In genomic region chr13:113448885-113449692, GRCh38 we compare ENCODE assay signal across 1 cellular context.
TF ChIP-seq lines count a peak whose summit lies in the region.

No MANE protein-coding gene starts in this region.

TF ChIP-seq in HepG2, 621 proteins besides CTCF, POLR2A, EP300 and RAD21 (continued from another document and continues in another):
- TF ChIP-seq ZNF280B (CRISPR knock-in tag; IDR thresholded peaks at IDR 0.05; ENCODE audit: borderline replicate concordance) (no peak), ZNF318 (CRISPR knock-in tag; IDR thresholded peaks at IDR 0.05) (0 out of 2 replicates have a peak, but pooled peaks have one; percentile 35), ZNF530 (CRISPR knock-in tag; IDR thresholded peaks at IDR 0.05; ENCODE audit: low read depth) (no peak), ZNF275 (CRISPR knock-in tag; IDR thresholded peaks at IDR 0.05; ENCODE audit: borderline replicate concordance) (peak; percentile 58; the same call in 1 of the 2 replicates), TAF1 (CRISPR knock-in tag; IDR thresholded peaks at IDR 0.05) (peak; percentile 54; the same call in 1 of the 2 replicates), CREM (IDR thresholded peaks at IDR 0.05) (peak; percentile 83), CREM (CRISPR knock-in tag; IDR thresholded peaks at IDR 0.05) (no peak), ZNF326 (CRISPR knock-in tag; IDR thresholded peaks at IDR 0.05; ENCODE audit: borderline replicate concordance) (no peak), ZNF574 (CRISPR knock-in tag; IDR thresholded peaks at IDR 0.05) (peak; percentile 93), RFXAP (CRISPR knock-in tag; IDR thresholded peaks at IDR 0.05; ENCODE audit: borderline replicate concordance) (peak; percentile 48; the same call in 1 of the 2 replicates), RCOR2 (CRISPR knock-in tag; IDR thresholded peaks at IDR 0.05) (no peak; the same call in 1 of the 2 replicates), ZNF83 (CRISPR knock-in tag; IDR thresholded peaks at IDR 0.05; ENCODE audit: borderline replicate concordance) (peak; percentile 54; the same call in 1 of the 2 replicates), SIN3B (IDR thresholded peaks at IDR 0.05; ENCODE audit: low read length) (peak; percentile 62; the same call in 1 of the 2 replicates), ZNF451 (CRISPR knock-in tag; IDR thresholded peaks at IDR 0.05) (peak; percentile 43; the same call in 1 of the 2 replicates), CBX1 (IDR thresholded peaks at IDR 0.05; ENCODE audit: low read depth) (peak; percentile 79), ZNF12 (CRISPR knock-in tag; IDR thresholded peaks at IDR 0.05) (no peak), KDM2A (CRISPR knock-in tag; IDR thresholded peaks at IDR 0.05; ENCODE audit: borderline replicate concordance, low read depth) (peak; percentile 68), THAP11 (CRISPR knock-in tag; IDR thresholded peaks at IDR 0.05) (peak; percentile 93), HNF4A (CRISPR knock-in tag; IDR thresholded peaks at IDR 0.05) (peak; percentile 54), ZNF674 (CRISPR knock-in tag; IDR thresholded peaks at IDR 0.05; ENCODE audit: low read depth) (no peak), XRCC5 (optimal IDR thresholded peaks at IDR 0.05; ENCODE audit: low read length) (peak; percentile 90), ZNF232 (CRISPR knock-in tag; IDR thresholded peaks at IDR 0.05; ENCODE audit: borderline replicate concordance) (no peak), NFYC (CRISPR knock-in tag; IDR thresholded peaks at IDR 0.05) (no peak), ZNF225 (CRISPR knock-in tag; IDR thresholded peaks at IDR 0.05) (peak; percentile 28; the same call in 1 of the 2 replicates), SOX13 (IDR thresholded peaks at IDR 0.05) (no peak), SOX13 (CRISPR knock-in tag; conservative IDR thresholded peaks at IDR 0.05 in 1 of 2, IDR thresholded peaks at IDR 0.05 in 1 of 2) (no peak), ZFX (CRISPR knock-in tag; IDR thresholded peaks at IDR 0.05; ENCODE audit: low read depth) (peak; percentile 88), ZNF276 (CRISPR knock-in tag; IDR thresholded peaks at IDR 0.05; ENCODE audit: low read depth) (peak; percentile 53; the same call in 1 of the 2 replicates), ZNF782 (CRISPR knock-in tag; IDR thresholded peaks at IDR 0.05; ENCODE audit: borderline replicate concordance) (0 out of 2 replicates have a peak, but pooled peaks have one; percentile 67), HNF4G (IDR thresholded peaks at IDR 0.05; ENCODE audit: borderline replicate concordance, low read depth, low read length) (no peak), HNF4G (CRISPR knock-in tag; IDR thresholded peaks at IDR 0.05; ENCODE audit: borderline replicate concordance, low read depth) (0 out of 2 replicates have a peak, but pooled peaks have one; percentile 62), TEAD2 (CRISPR knock-in tag; IDR thresholded peaks at IDR 0.05) (no peak), SMAD1 (CRISPR knock-in tag; IDR thresholded peaks at IDR 0.05; ENCODE audit: borderline replicate concordance, low read depth) (0 out of 2 replicates have a peak, but pooled peaks have one; percentile 61), ARNT2 (CRISPR knock-in tag; IDR thresholded peaks at IDR 0.05; ENCODE audit: low read depth) (peak; percentile 45; the same call in 1 of the 2 replicates), GFI1 (CRISPR knock-in tag; IDR thresholded peaks at IDR 0.05; ENCODE audit: borderline replicate concordance) (peak; percentile 12; the same call in 1 of the 2 replicates), ZBTB38 (CRISPR knock-in tag; IDR thresholded peaks at IDR 0.05) (peak; percentile 41; the same call in 1 of the 2 replicates), ZBTB25 (CRISPR knock-in tag; IDR thresholded peaks at IDR 0.05) (peak; percentile 27; the same call in 1 of the 2 replicates)
